In the genomic region with DNA sequence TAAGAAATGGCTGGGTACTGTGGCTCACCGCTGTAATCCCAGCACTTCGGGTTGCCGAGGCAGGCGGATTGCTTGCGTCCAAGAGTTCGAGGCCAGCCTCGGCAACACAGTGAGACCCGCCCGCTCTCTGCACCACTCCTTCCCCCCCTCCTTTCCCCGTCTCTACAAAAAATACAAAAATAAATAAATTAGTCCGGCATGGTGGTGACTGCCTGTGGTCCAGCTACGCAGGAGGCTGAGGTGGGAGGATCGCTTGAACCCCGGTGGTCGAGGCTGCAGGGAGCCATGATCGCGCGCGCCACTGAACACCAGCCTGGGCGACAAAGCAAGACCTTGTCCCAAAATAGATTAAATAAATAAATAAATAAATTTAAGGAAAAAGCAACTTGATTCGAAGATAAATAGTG, we compare ENCODE assay signal across 8 cellular contexts. TPM values are rescaled to one million over a fixed set of nuclear protein-coding genes. Genes with fewer than 3 reads are reported as not detected.
A peak's percentile ranks its signal among the peaks of the same experiment; 100 is the strongest.
DNase-seq lines count a peak whose midpoint lies in the region; ATAC-seq and TF ChIP-seq lines count a peak whose summit lies in the region.

No MANE protein-coding gene starts in this region.

- H4K20me1 ChIP-seq in OCI-LY1 (ENCODE audit: insufficient read depth, low read length): no peaks in the 10 kb centered on the region
- H4K20me1 ChIP-seq in fibroblast of lung (ENCODE audit: control insufficient read depth, extremely low read depth, insufficient read depth, low read length): no peaks in the 10 kb centered on the region

- H3K9me2 ChIP-seq in OCI-LY1 (ENCODE audit: low read depth, low read length): no peaks in the 10 kb centered on the region

- H3K9ac ChIP-seq in OCI-LY1 (ENCODE audit: low read length) (peak overlapping the region; percentile 39), fibroblast of lung (ENCODE audit: insufficient read depth, low read length) (no peak overlapping the region)

- intact Hi-C loops in sciatic nerve (cut with DNase I): no loop called here

- no peaks in the 10 kb centered on the region for H3K27me3 ChIP-seq in OCI-LY1 (ENCODE audit: insufficient read depth, low read length)
- H3K27me3 ChIP-seq in fibroblast of lung (ENCODE audit: control insufficient read depth, insufficient read depth, low read length): no peaks in the 10 kb centered on the region
- H3K27me3 ChIP-seq in foreskin keratinocyte: no peaks in the 10 kb centered on the region

- H3K27ac ChIP-seq in OCI-LY1 (ENCODE audit: low read depth, low read length, poor library complexity, severe bottlenecking) (peak overlapping the region; percentile 68), fibroblast of lung (ENCODE audit: insufficient read depth, low read length) (peak overlapping the region; percentile 41), foreskin keratinocyte (no peak overlapping the region)

- peak overlapping the region; percentile 80; the same call in 1 of the 2 replicates for H2AFZ ChIP-seq in OCI-LY1 (ENCODE audit: low read length)
- H2AFZ ChIP-seq in fibroblast of lung (ENCODE audit: low read length): peak overlapping the region; percentile 89

- H3K4me3 ChIP-seq in OCI-LY1 (ENCODE audit: low read depth, low read length, poor library complexity, severe bottlenecking) (peak overlapping the region; percentile 92), fibroblast of lung (replicated peaks in 1 of 4; ENCODE audit: control extremely low read depth in 1 of 4, insufficient read depth in 1 of 4, low read depth in 3 of 4, low read length in 4 of 4) (peak overlapping the region; percentile 30 to 98 (median 74))

- H3K4me1 ChIP-seq in OCI-LY1 (ENCODE audit: insufficient read depth, low read length, severe bottlenecking) (peaks cover 40% of the 10 kb centered on the region), fibroblast of lung (ENCODE audit: control insufficient read depth, extremely low read depth, insufficient read depth, low read length) (peaks cover 11% of the 10 kb centered on the region), foreskin keratinocyte (no peaks in the 10 kb centered on the region)

- H3K9me3 ChIP-seq in OCI-LY1 (ENCODE audit: low read length) (no peaks in the 10 kb centered on the region), fibroblast of lung (ENCODE audit: control insufficient read depth, insufficient read depth, low read depth, low read length) (no peaks in the 10 kb centered on the region)

- peak; percentile 6 for ATAC-seq in GM21515 (IDR thresholded peaks at IDR 0.05; ENCODE audit: unreplicated experiment)
- peak; percentile 13 for ATAC-seq in sciatic nerve
- ATAC-seq in HG02798 (IDR thresholded peaks at IDR 0.05; ENCODE audit: poor library complexity, unreplicated experiment): no peak
- ATAC-seq in foreskin keratinocyte: no peak

- H3F3A ChIP-seq in OCI-LY1 (ENCODE audit: insufficient read depth, low read length): peaks cover 12% of the 10 kb centered on the region

- TF ChIP-seq CTCF in OCI-LY1 (IDR thresholded peaks at IDR 0.05; ENCODE audit: low read length) (no peak), fibroblast of lung (conservative IDR thresholded peaks at IDR 0.05 in 1 of 2, IDR thresholded peaks at IDR 0.05 in 1 of 2; ENCODE audit: low read depth in 1 of 2, low read length in 2 of 2) (no peak), foreskin keratinocyte (conservative IDR thresholded peaks at IDR 0.05) (no peak)

- H3K4me2 ChIP-seq in OCI-LY1 (ENCODE audit: low read length) (peak overlapping the region; percentile 60), fibroblast of lung (ENCODE audit: extremely low read depth, insufficient read depth, low read length) (peak overlapping the region; percentile 64)

- H3K36me3 ChIP-seq in OCI-LY1 (ENCODE audit: insufficient read depth, low read length): peaks cover 14% of the 10 kb centered on the region; the same call in 1 of the 2 replicates
- H3K36me3 ChIP-seq in fibroblast of lung (ENCODE audit: control insufficient read depth, insufficient read depth, low read length): no peaks in the 10 kb centered on the region

- peaks cover 38% of the 10 kb centered on the region for H3K79me2 ChIP-seq in OCI-LY1 (ENCODE audit: insufficient read depth, low read length)
- peaks cover 44% of the 10 kb centered on the region for H3K79me2 ChIP-seq in fibroblast of lung (ENCODE audit: control insufficient read depth, insufficient read depth, low read length)

- no peak for DNase-seq in fibroblast of lung (ENCODE audit: low read depth in 2 of 2)
- no peak for DNase-seq in sciatic nerve (ENCODE audit: low spot score)
- no peak for DNase-seq in NCI-H1930 (lab: John Stamatoyannopoulos, UW)
- DNase-seq in foreskin keratinocyte: no peak
- DNase-seq in effector CD8-positive, alpha-beta T cell (lab: John Stamatoyannopoulos, UW): no peak

RNA-seq across cellular contexts. Expression of gene RNF114, which starts 0.4 kb away (rescaled TPM):
- total RNA-seq in fibroblast of lung (50.3 and 65.2 TPM in 2 replicates), sciatic nerve (80.5 TPM), foreskin keratinocyte (44.1 and 50.9 TPM in 2 replicates)
- polyA plus RNA-seq in fibroblast of lung (70.2 and 93.9 TPM in 2 replicates), foreskin keratinocyte (54.6 and 57.7 TPM in 2 replicates)
- polyA plus RNA-seq in fibroblast of lung (2012): 57.8 and 75.8 TPM in 2 replicates
- 53.6 and 77.4 TPM in 2 replicates for polyA minus RNA-seq in fibroblast of lung (ENCODE audit: low replicate concordance)

RNA-seq across cellular contexts. Expression of gene SPATA2, which starts 20.4 kb away (rescaled TPM):
- total RNA-seq in fibroblast of lung: 1.0 and 2.0 TPM in 2 replicates
- 3.6 and 4.2 TPM in 2 replicates for polyA plus RNA-seq in fibroblast of lung
- polyA plus RNA-seq in fibroblast of lung (2012): 4.6 and 4.9 TPM in 2 replicates
- polyA minus RNA-seq in fibroblast of lung (ENCODE audit: low replicate concordance): 4.6 and 5.1 TPM in 2 replicates
- total RNA-seq in sciatic nerve: 8.2 TPM
- total RNA-seq in foreskin keratinocyte: 5.6 and 5.7 TPM in 2 replicates
- 4.6 and 5.0 TPM in 2 replicates for polyA plus RNA-seq in foreskin keratinocyte

RNA-seq across cellular contexts. Expression of gene SNAI1, which starts 47.0 kb away (rescaled TPM):
- total RNA-seq in fibroblast of lung (0.26 and 0.66 TPM in 2 replicates), sciatic nerve (32.6 TPM), foreskin keratinocyte (0.04 TPM in 1 of 2 replicates, not detected in the other)
- polyA plus RNA-seq in fibroblast of lung (1.4 and 1.8 TPM in 2 replicates), foreskin keratinocyte (0.04 TPM in 1 of 2 replicates, not detected in the other)
- polyA plus RNA-seq in fibroblast of lung (2012): 5.0 and 6.8 TPM in 2 replicates
- polyA minus RNA-seq in fibroblast of lung (ENCODE audit: low replicate concordance): 5.1 and 6.5 TPM in 2 replicates

Comparison
In these comparisons a context has a peak if more than half of its experiments do, and no peak if none do; other contexts are left out.
1. ATAC-seq: peak in GM21515 (single experiment) and sciatic nerve (single experiment); none in HG02798 (single experiment) and foreskin keratinocyte (single experiment).
2. RNA of gene SNAI1, which starts 47.0 kb away (total RNA-seq): 32.6 TPM in sciatic nerve (single experiment); 0.26 to 0.66 TPM in fibroblast of lung and 0.04 TPM in foreskin keratinocyte; every median in the first group is over 10 times any median in the second.